Comparison of ENCODE assay signal across 18 cellular contexts in the genomic region with DNA sequence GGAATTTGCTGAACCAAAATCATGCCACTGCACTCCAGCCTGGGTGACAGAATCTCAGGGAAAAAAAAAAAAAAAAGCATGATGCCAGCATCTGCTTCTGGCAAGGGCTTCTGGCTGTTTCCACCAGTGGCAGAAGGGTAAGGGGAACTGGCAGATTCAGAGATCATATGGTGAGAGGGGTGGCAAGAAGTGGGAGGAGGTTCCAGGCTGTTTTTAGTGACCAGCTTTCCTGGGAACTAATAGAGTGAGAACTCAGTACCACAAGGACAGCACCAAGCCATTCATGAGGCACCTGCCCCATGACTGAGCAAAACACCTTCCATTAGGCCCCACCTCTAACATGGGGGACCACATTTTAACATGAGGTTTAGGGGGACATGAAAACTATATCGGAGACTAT. TPM values are rescaled to one million over a fixed set of nuclear protein-coding genes. Genes with fewer than 3 reads are reported as not detected.
DNase-seq lines count a peak whose midpoint lies in the region; ATAC-seq and TF ChIP-seq lines count a peak whose summit lies in the region.
"Had no signal": no experiment of that assay in that cellular context is flagged by ENCODE, and none has a peak within 500 bp of the region (broad histone marks: within the 10 kb centered on the region; RNA-seq: fewer than 3 reads in every experiment).

No MANE protein-coding gene starts in this region.

- H3K4me1 ChIP-seq in heart right ventricle: peaks cover 0 to 33% (median 17%) of the 10 kb centered on the region in 9 donors
- H3K4me1 ChIP-seq in H9 (ENCODE audit: insufficient read depth, low read length): no peaks in the 10 kb centered on the region
- peaks cover 0 to 13% of the 10 kb centered on the region in 2 donors for H3K4me1 ChIP-seq in thyroid gland
- H3K4me1 ChIP-seq: BLaER1 had no signal

- H3K36me3 Mint-ChIP-seq in H9 (ENCODE audit: insufficient read depth in 1 of 3, low read depth in 3 of 3): peaks cover 25 to 41% (median 28%) of the 10 kb centered on the region in 3 experiments
- H3K36me3 Mint-ChIP-seq: CD4-positive, alpha-beta memory T cell had no signal

- no peaks in the 10 kb centered on the region for H4K20me1 ChIP-seq in H9 (ENCODE audit: control insufficient read depth, insufficient read depth, insufficient read length)
- H4K20me1 ChIP-seq: BLaER1 had no signal

- no peaks in the 10 kb centered on the region for H3K79me1 ChIP-seq in H9 (ENCODE audit: insufficient read depth, low read depth, low read length, poor library complexity, severe bottlenecking)

- no peak overlapping the region for H3T11ph ChIP-seq in H9 (ENCODE audit: low read length)

- H2BK15ac ChIP-seq in H9 (ENCODE audit: low read depth, low read length): no peak overlapping the region

- H3K4me3 Mint-ChIP-seq in H9: no peak overlapping the region
- H3K4me3 Mint-ChIP-seq: CD14-positive monocyte; CD4-positive, alpha-beta memory T cell had no signal

- WGBS in heart right ventricle, 2 donors: 95 to 100% methylated on average over 1 of the region's 1 CpG
- no CpG with 5 or more reads among the region's 1 CpG for WGBS in H9 (ENCODE audit: extremely low coverage, insufficient read length, low lambda C conversion rate)
- WGBS in thyroid gland, 2 donors: 100% methylated on average over 1 of the region's 1 CpG

- H3K4me1 Mint-ChIP-seq in H9: peaks cover 7% of the 10 kb centered on the region in 2 experiments
- H3K4me1 Mint-ChIP-seq: CD14-positive monocyte had no signal

- no peak overlapping the region for H3K9ac ChIP-seq in H9 (ENCODE audit: extremely low read depth, insufficient read length, low read length)
- H3K9ac ChIP-seq: BLaER1 had no signal

- no peak overlapping the region for H2BK120ac ChIP-seq in H9 (ENCODE audit: low read depth, low read length, poor library complexity, severe bottlenecking)

- H2AK5ac ChIP-seq in H9 (ENCODE audit: insufficient read length, low read length): peak overlapping the region; percentile 8

- H3K4me2 ChIP-seq in H9 (ENCODE audit: insufficient read depth, insufficient read length, low read length): no peak overlapping the region
- H3K4me2 ChIP-seq: BLaER1 had no signal

- no peak for TF ChIP-seq POLR2A in thyroid gland (IDR thresholded peaks at IDR 0.05)

- no peak overlapping the region for H3K56ac ChIP-seq in H9 (ENCODE audit: insufficient read length, low read depth, low read length)

- no peaks in the 10 kb centered on the region for H3K36me3 ChIP-seq in heart right ventricle
- H3K36me3 ChIP-seq in thyroid gland: no peaks in the 10 kb centered on the region
- H3K36me3 ChIP-seq: HAP-1 had no signal

- peak overlapping the region in 1 of 3 experiments; percentile 52; a peak in 1 of 7 replicates for H3K27ac Mint-ChIP-seq in H9
- H3K27ac Mint-ChIP-seq: CD4-positive, alpha-beta memory T cell had no signal

- peaks cover 34 to 40% of the 10 kb centered on the region in 2 experiments for H3K9me3 Mint-ChIP-seq in H9

- no peak overlapping the region for H3K14ac ChIP-seq in H9 (ENCODE audit: insufficient read depth, low read length)

- H2BK20ac ChIP-seq in H9 (ENCODE audit: low read depth, low read length, poor library complexity, severe bottlenecking): no peak overlapping the region

- DNase-seq in NCI-H1694 treated with DMSO at 0.1 percent for 48 hours (lab: John Stamatoyannopoulos, UW) (peak; percentile 20), NCI-H1694 (lab: John Stamatoyannopoulos, UW) (no peak), heart right ventricle (no peak), cardiac septum (ENCODE audit: low spot score) (no peak), H9 (no peak), thyroid gland (no peak), OCI-M2 (lab: John Stamatoyannopoulos, UW; ENCODE audit: unreplicated experiment) (no peak)
- DNase-seq: 8988T; CD4-positive, alpha-beta memory T cell; DMS53; DND-41; EL; GOT3 had no signal

- TF ChIP-seq CTCF in heart right ventricle (IDR thresholded peaks at IDR 0.05) (no peak), H9 (conservative IDR thresholded peaks at IDR 0.05) (no peak), thyroid gland (IDR thresholded peaks at IDR 0.05) (no peak)

- H3K27ac ChIP-seq in heart right ventricle (peak overlapping the region in 5 of 10 donors; percentile 6 to 25 (median 14)), H9 (ENCODE audit: insufficient read length, low read depth, low read length) (no peak overlapping the region), thyroid gland (peak overlapping the region in 2 of 3 donors; percentile 27 to 48)
- H3K27ac ChIP-seq: BLaER1 had no signal

- ATAC-seq in heart right ventricle: peak in 5 of 8 donors; percentile 13 to 51 (median 38)
- ATAC-seq: GM12878, HepG2 had no signal

- H4K5ac ChIP-seq in H9 (ENCODE audit: insufficient read length, low read depth, low read length): no peak overlapping the region

- no peak overlapping the region for H3K18ac ChIP-seq in H9 (ENCODE audit: insufficient read length, low read depth, low read length)

- H3K4me3 ChIP-seq in heart right ventricle (no peak overlapping the region), thyroid gland (replicated peaks in 1 of 3) (no peak overlapping the region)
- H3K4me3 ChIP-seq: BLaER1, GM12878, HAP-1 had no signal

- H3K79me2 ChIP-seq in H9 (ENCODE audit: insufficient read depth, low read length): no peaks in the 10 kb centered on the region

- no peak overlapping the region for H3K23ac ChIP-seq in H9 (ENCODE audit: insufficient read length, low read depth, low read length)

- no peaks in the 10 kb centered on the region for H3K27me3 ChIP-seq in heart right ventricle
- H3K27me3 ChIP-seq in H9 (ENCODE audit: insufficient read depth, low read length): no peaks in the 10 kb centered on the region
- H3K27me3 ChIP-seq in thyroid gland: no peaks in the 10 kb centered on the region
- H3K27me3 ChIP-seq: BLaER1 had no signal

- no peak overlapping the region for H4K8ac ChIP-seq in H9 (replicated peaks; ENCODE audit: insufficient read length, low read depth, low read length)

- no peak overlapping the region for H3K4ac ChIP-seq in H9 (ENCODE audit: low read depth, low read length)

- intact Hi-C loops in heart right ventricle (cut with DNase I): no loop called here
- intact Hi-C loops in cardiac septum (cut with DNase I): no loop called here
- intact Hi-C loops in thyroid gland (cut with DNase I): no loop called here

- H2BK12ac ChIP-seq in H9 (ENCODE audit: insufficient read length, low read depth, low read length): no peak overlapping the region

- H2AFZ ChIP-seq in H9 (ENCODE audit: low read length): no peak overlapping the region

- no peak overlapping the region for H4K91ac ChIP-seq in H9 (ENCODE audit: insufficient read length, low read depth, low read length)

- H3K9me3 ChIP-seq in heart right ventricle: peaks cover 0 to 22% (median 0%) of the 10 kb centered on the region in 11 donors
- no peaks in the 10 kb centered on the region for H3K9me3 ChIP-seq in H9 (ENCODE audit: control insufficient read depth, low read depth, low read length)
- H3K9me3 ChIP-seq in thyroid gland: no peaks in the 10 kb centered on the region

- no peak overlapping the region for H2BK5ac ChIP-seq in H9 (ENCODE audit: insufficient read length, low read length)

- peaks cover 1% of the 10 kb centered on the region; the same call in 1 of the 2 replicates for H3K27me3 Mint-ChIP-seq in H9 (ENCODE audit: low read depth)
- H3K27me3 Mint-ChIP-seq: CD4-positive, alpha-beta memory T cell had no signal

- no peaks in the 10 kb centered on the region for H3K23me2 ChIP-seq in H9 (ENCODE audit: insufficient read length, low read depth, low read length, poor library complexity, severe bottlenecking)

RNA-seq across cellular contexts. Expression of a gene that starts 18.4 kb away (rescaled TPM):
- total RNA-seq in heart right ventricle (10 to 100 TPM; 52.9 to 90.6 (median 76.4) TPM), cardiac septum (66.1 TPM), H9 (2021) (45.9 and 51.9 TPM in 2 replicates), thyroid gland (100 to 1,000 TPM in 2 of 4 donors, 10 to 100 TPM in 2; 69.3 to 110 (median 98.3) TPM)
- 10 to 100 TPM; 10.1 to 16.5 TPM for polyA plus RNA-seq in heart right ventricle
